ENCODE assay signal across 8 cellular contexts in genomic region chr10:70926215-70927000, GRCh38.
"Had no signal": no experiment of that assay in that cellular context is flagged by ENCODE, and none has a peak within 500 bp of the region (broad histone marks: within the 10 kb centered on the region; RNA-seq: fewer than 3 reads in every experiment).

No MANE protein-coding gene starts in this region.

- H3K4me3 ChIP-seq: left lung, ovary, psoas muscle, testis, uterus had no signal

- H3K9me3 ChIP-seq: left lung, ovary, psoas muscle, testis, uterus had no signal

- DNase-seq: mammary epithelial cell, T1000 had no signal

- H3K4me1 ChIP-seq: left lung, psoas muscle, testis had no signal

- H3K36me3 ChIP-seq: left lung, ovary, uterus had no signal

- H3K27me3 ChIP-seq: left lung, ovary, testis, uterus had no signal

- H3K27ac ChIP-seq: epithelial cell of prostate, left lung, ovary, psoas muscle, testis, uterus had no signal
